ENCODE assay signal across 14 cellular contexts in genomic region chr11:47716692-47717091, GRCh38. TPM values are rescaled to one million over a fixed set of nuclear protein-coding genes. Genes with fewer than 3 reads are reported as not detected.
DNase-seq lines count a peak whose midpoint lies in the region; ATAC-seq and TF ChIP-seq lines count a peak whose summit lies in the region.
"Had no signal": no experiment of that assay in that cellular context is flagged by ENCODE, and none has a peak within 500 bp of the region (broad histone marks: within the 10 kb centered on the region; RNA-seq: fewer than 3 reads in every experiment).

No MANE protein-coding gene starts in this region.

- H3K79me2 ChIP-seq in Karpas-422 (ENCODE audit: low read length): no peaks in the 10 kb centered on the region

- no peaks in the 10 kb centered on the region for H3K9me3 Mint-ChIP-seq in T-helper 1 cell treated with Interleukin-12 subunit alpha and Interleukin-12 subunit beta and Interleukin-4 antibody, amounts not matched to agents 30 μg/mL and 1 μg/mL, for 36 hours
- H3K9me3 Mint-ChIP-seq in activated CD8-positive, alpha-beta T cell treated with anti-CD3 and anti-CD28 coated beads for 36 hours: no peaks in the 10 kb centered on the region
- no peaks in the 10 kb centered on the region for H3K9me3 Mint-ChIP-seq in memory B cell

- intact Hi-C loops in activated CD8-positive, alpha-beta T cell treated with anti-CD3 and anti-CD28 coated beads for 36 hours (cut with micrococcal nuclease): loop anchor here (5.0 kb wide), 1 partner anchor 74 kb away; the partner anchor contains the start of gene MTCH2

- no peak overlapping the region for H3K9ac ChIP-seq in Karpas-422 (ENCODE audit: low read length)

- in situ Hi-C loops in brain microvascular endothelial cell (cut with HindIII; ENCODE audit: low pct_ligation_motif_present, low sequenced_read_pairs): no loop called here

- H3K27ac ChIP-seq in Karpas-422 (ENCODE audit: low read length) (peak overlapping the region; percentile 23; the same call in 1 of the 2 replicates), brain microvascular endothelial cell (no peak overlapping the region)
- H3K27ac ChIP-seq: coronary artery, Peyer's patch had no signal

- H3K9me3 ChIP-seq in Karpas-422 (ENCODE audit: low read length): no peaks in the 10 kb centered on the region
- H3K9me3 ChIP-seq: Peyer's patch had no signal

- no peak overlapping the region for H2AFZ ChIP-seq in Karpas-422 (ENCODE audit: low read length)

- no peak overlapping the region for H3K4me3 ChIP-seq in Karpas-422 (ENCODE audit: low read length)
- no peak overlapping the region for H3K4me3 ChIP-seq in brain microvascular endothelial cell (ENCODE audit: low read depth, low read length)
- H3K4me3 ChIP-seq: coronary artery, Peyer's patch had no signal

- H3K27me3 ChIP-seq in Karpas-422 (ENCODE audit: low read length): no peaks in the 10 kb centered on the region
- no peaks in the 10 kb centered on the region for H3K27me3 ChIP-seq in brain microvascular endothelial cell (replicated peaks)
- H3K27me3 ChIP-seq: Peyer's patch had no signal

- H3K4me2 ChIP-seq in Karpas-422 (ENCODE audit: low read depth, low read length, poor library complexity, severe bottlenecking): no peak overlapping the region

- H3K4me1 ChIP-seq in Karpas-422 (ENCODE audit: low read length): peaks cover 21% of the 10 kb centered on the region

- H3K9me2 ChIP-seq in Karpas-422 (replicated peaks; ENCODE audit: insufficient read depth, low read length): no peaks in the 10 kb centered on the region

- DNase-seq in T-helper 1 cell: no peak
- no peak for DNase-seq in Karpas-422
- peak; percentile 32 for DNase-seq in activated CD8-positive, alpha-beta T cell treated with anti-CD3 and anti-CD28 coated beads for 36 hours
- no peak for DNase-seq in memory B cell (ENCODE audit: low spot score in 2 of 2)
- DNase-seq in NCI-H510A treated with DMSO at 0.1 percent for 48 hours (lab: John Stamatoyannopoulos, UW): no peak
- DNase-seq in brain microvascular endothelial cell: no peak
- DNase-seq: ACHN; activated effector memory CD4-positive, alpha-beta T cell treated with Interleukin-2 at 50 U/mL for 16 hours; NCI-H2081; Peyer's patch; stimulated activated CD4-positive, alpha-beta T cell treated with anti-CD3 and anti-CD28 coated beads, Interleukin-4, amount 100 ng/mL, for 4 hours had no signal

- peak overlapping the region; percentile 53 for H3K27ac Mint-ChIP-seq in T-helper 1 cell treated with Interleukin-12 subunit alpha and Interleukin-12 subunit beta and Interleukin-4 antibody, amounts not matched to agents 30 μg/mL and 1 μg/mL, for 36 hours
- H3K27ac Mint-ChIP-seq in activated CD8-positive, alpha-beta T cell treated with anti-CD3 and anti-CD28 coated beads for 36 hours: peak overlapping the region; percentile 72
- H3K27ac Mint-ChIP-seq in memory B cell: peak overlapping the region; percentile 35

- H3K36me3 Mint-ChIP-seq in T-helper 1 cell treated with Interleukin-12 subunit alpha and Interleukin-12 subunit beta and Interleukin-4 antibody, amounts not matched to agents 30 μg/mL and 1 μg/mL, for 36 hours (ENCODE audit: low read depth): peaks cover 26% of the 10 kb centered on the region
- H3K36me3 Mint-ChIP-seq in activated CD8-positive, alpha-beta T cell treated with anti-CD3 and anti-CD28 coated beads for 36 hours (ENCODE audit: low read depth): peaks cover 23% of the 10 kb centered on the region
- peaks cover 3% of the 10 kb centered on the region for H3K36me3 Mint-ChIP-seq in memory B cell

- H3K4me1 Mint-ChIP-seq in T-helper 1 cell treated with Interleukin-12 subunit alpha and Interleukin-12 subunit beta and Interleukin-4 antibody, amounts not matched to agents 30 μg/mL and 1 μg/mL, for 36 hours (ENCODE audit: low read depth): peaks cover 17% of the 10 kb centered on the region
- peaks cover 12% of the 10 kb centered on the region for H3K4me1 Mint-ChIP-seq in activated CD8-positive, alpha-beta T cell treated with anti-CD3 and anti-CD28 coated beads for 36 hours (ENCODE audit: low read depth)
- H3K4me1 Mint-ChIP-seq in memory B cell: peaks cover 6% of the 10 kb centered on the region

- no peak for ATAC-seq in activated CD8-positive, alpha-beta T cell treated with anti-CD3 and anti-CD28 coated beads for 36 hours
- ATAC-seq in memory B cell (ENCODE audit: low read depth) (no peak), GM21390 (IDR thresholded peaks at IDR 0.05; ENCODE audit: unreplicated experiment) (no peak)

- H4K20me1 ChIP-seq in Karpas-422 (ENCODE audit: insufficient read depth, low read depth, low read length): no peaks in the 10 kb centered on the region

- H3K27me3 Mint-ChIP-seq in T-helper 1 cell treated with Interleukin-12 subunit alpha and Interleukin-12 subunit beta and Interleukin-4 antibody, amounts not matched to agents 30 μg/mL and 1 μg/mL, for 36 hours (ENCODE audit: low read depth): no peaks in the 10 kb centered on the region
- no peaks in the 10 kb centered on the region for H3K27me3 Mint-ChIP-seq in activated CD8-positive, alpha-beta T cell treated with anti-CD3 and anti-CD28 coated beads for 36 hours
- no peaks in the 10 kb centered on the region for H3K27me3 Mint-ChIP-seq in memory B cell

- no peak overlapping the region for H3K4me3 Mint-ChIP-seq in T-helper 1 cell treated with Interleukin-12 subunit alpha and Interleukin-12 subunit beta and Interleukin-4 antibody, amounts not matched to agents 30 μg/mL and 1 μg/mL, for 36 hours
- no peak overlapping the region for H3K4me3 Mint-ChIP-seq in activated CD8-positive, alpha-beta T cell treated with anti-CD3 and anti-CD28 coated beads for 36 hours
- H3K4me3 Mint-ChIP-seq in memory B cell: no peak overlapping the region

- H3K36me3 ChIP-seq in Karpas-422 (ENCODE audit: insufficient read depth, low read length) (peaks cover 28% of the 10 kb centered on the region), brain microvascular endothelial cell (replicated peaks) (peaks cover 44% of the 10 kb centered on the region)

- no peak for TF ChIP-seq CTCF in activated CD8-positive, alpha-beta T cell treated with anti-CD3 and anti-CD28 coated beads for 36 hours (IDR thresholded peaks at IDR 0.05)
- no peak for TF ChIP-seq CTCF in brain microvascular endothelial cell (IDR thresholded peaks at IDR 0.05; ENCODE audit: low read depth, low read length, missing control alignments)

- POLR2A ChIA-PET in activated CD8-positive, alpha-beta T cell treated with anti-CD3 and anti-CD28 coated beads for 36 hours (lab: Charles Lee): interaction anchor here (0.7 to 1.1 kb wide), 3 partner anchors 25 to 87 kb away, joined by 3 to 4 read pairs (median 4); no protein-coding TSS in a partner anchor

- CTCF ChIA-PET in activated CD8-positive, alpha-beta T cell treated with anti-CD3 and anti-CD28 coated beads for 36 hours (lab: Charles Lee): interaction anchor here (1.1 to 2.1 kb wide), 4 partner anchors 9 to 41 kb away, joined by 4 to 9 read pairs (median 8); no protein-coding TSS in a partner anchor

RNA-seq across cellular contexts. Expression of gene AGBL2, which starts 1.5 kb away (rescaled TPM):
- 14.3 and 14.9 TPM in 2 replicates for total RNA-seq in Karpas-422 (2014; rRNA removed; shearing (Covaris generic); ENCODE audit: low replicate concordance)
- 1 to 10 TPM; 4.5 to 7.1 TPM for total RNA-seq in activated CD8-positive, alpha-beta T cell treated with anti-CD3 and anti-CD28 coated beads for 36 hours

RNA-seq across cellular contexts. Expression of gene FNBP4, which starts 50.4 kb away (rescaled TPM):
- total RNA-seq in Karpas-422 (2014; rRNA removed; shearing (Covaris generic); ENCODE audit: low replicate concordance): 61.1 and 120 TPM in 2 replicates
- total RNA-seq in activated CD8-positive, alpha-beta T cell treated with anti-CD3 and anti-CD28 coated beads for 36 hours: 100 to 1,000 TPM; 114 to 117 TPM
